1 cellular context compared by ENCODE assay signal in the genomic region with DNA sequence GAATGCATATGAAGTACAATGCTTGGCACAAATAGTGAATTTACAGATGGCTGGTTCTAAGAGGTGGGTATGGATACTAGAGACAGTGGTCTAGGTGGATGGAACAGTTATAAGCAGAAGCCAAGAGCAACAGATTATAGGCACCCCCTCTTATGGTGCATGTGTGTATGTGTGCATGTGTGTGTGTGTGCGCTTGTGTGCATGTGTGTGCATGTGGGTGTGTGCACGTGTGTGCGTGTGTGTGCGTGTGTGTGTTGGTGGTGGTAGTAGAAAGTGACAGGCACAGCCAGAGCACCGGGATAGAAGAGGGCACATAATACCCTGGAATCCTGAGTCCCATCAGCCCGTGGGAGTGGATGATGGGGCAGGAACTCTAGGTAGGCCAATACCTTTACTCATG.
TF ChIP-seq lines count a peak whose summit lies in the region.

No MANE protein-coding gene starts in this region.

TF ChIP-seq in HepG2, 621 proteins besides CTCF, POLR2A, EP300 and RAD21:
- TF ChIP-seq, protein P1, sequence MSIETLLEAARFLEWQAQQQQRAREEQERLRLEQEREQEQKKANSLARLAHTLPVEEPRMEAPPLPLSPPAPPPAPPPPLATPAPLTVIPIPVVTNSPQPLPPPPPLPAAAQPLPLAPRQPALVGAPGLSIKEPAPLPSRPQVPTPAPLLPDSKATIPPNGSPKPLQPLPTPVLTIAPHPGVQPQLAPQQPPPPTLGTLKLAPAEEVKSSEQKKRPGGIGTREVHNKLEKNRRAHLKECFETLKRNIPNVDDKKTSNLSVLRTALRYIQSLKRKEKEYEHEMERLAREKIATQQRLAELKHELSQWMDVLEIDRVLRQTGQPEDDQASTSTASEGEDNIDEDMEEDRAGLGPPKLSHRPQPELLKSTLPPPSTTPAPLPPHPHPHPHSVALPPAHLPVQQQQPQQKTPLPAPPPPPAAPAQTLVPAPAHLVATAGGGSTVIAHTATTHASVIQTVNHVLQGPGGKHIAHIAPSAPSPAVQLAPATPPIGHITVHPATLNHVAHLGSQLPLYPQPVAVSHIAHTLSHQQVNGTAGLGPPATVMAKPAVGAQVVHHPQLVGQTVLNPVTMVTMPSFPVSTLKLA (IDR thresholded peaks at IDR 0.05) = peak; percentile 55
- TF ChIP-seq ZBTB8A (CRISPR knock-in tag; IDR thresholded peaks at IDR 0.05; ENCODE audit: borderline replicate concordance, low read depth) (no peak), HOXA9 (CRISPR knock-in tag; IDR thresholded peaks at IDR 0.05; ENCODE audit: borderline replicate concordance) (0 out of 2 replicates have a peak, but pooled peaks have one; percentile 38)
- TF ChIP-seq, protein P2, sequence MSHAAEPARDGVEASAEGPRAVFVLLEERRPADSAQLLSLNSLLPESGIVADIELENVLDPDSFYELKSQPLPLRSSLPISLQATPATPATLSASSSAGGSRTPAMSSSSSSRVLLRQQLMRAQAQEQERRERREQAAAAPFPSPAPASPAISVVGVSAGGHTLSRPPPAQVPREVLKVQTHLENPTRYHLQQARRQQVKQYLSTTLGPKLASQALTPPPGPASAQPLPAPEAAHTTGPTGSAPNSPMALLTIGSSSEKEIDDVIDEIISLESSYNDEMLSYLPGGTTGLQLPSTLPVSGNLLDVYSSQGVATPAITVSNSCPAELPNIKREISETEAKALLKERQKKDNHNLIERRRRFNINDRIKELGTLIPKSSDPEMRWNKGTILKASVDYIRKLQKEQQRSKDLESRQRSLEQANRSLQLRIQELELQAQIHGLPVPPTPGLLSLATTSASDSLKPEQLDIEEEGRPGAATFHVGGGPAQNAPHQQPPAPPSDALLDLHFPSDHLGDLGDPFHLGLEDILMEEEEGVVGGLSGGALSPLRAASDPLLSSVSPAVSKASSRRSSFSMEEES (CRISPR knock-in tag; IDR thresholded peaks at IDR 0.05) = no peak
TF ChIP-seq in HepG2: peak in this region for 2.
